ENCODE assay signal across 9 cellular contexts in the genomic region with DNA sequence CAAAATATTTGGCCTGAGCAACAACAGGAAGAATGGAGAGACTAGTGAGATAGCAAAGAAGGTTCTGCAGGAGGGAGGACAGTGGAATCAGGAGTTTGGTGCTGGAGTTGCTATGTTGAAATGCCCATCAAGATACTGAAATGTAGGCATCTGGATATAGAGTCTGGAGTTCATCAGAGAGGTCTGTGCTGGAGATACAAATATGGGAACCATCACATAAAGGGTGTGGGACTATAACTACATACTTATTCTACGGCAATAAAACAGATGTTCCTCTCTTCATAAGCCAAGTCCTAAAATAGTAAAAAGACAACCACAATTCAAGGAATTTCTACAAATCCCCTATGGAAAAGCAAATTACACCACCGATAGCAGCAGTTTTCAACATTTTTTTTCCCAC. TPM values are rescaled to one million over a fixed set of nuclear protein-coding genes. Genes with fewer than 3 reads are reported as not detected.
DNase-seq lines count a peak whose midpoint lies in the region; ATAC-seq and TF ChIP-seq lines count a peak whose summit lies in the region.
"Had no signal": no experiment of that assay in that cellular context is flagged by ENCODE, and none has a peak within 500 bp of the region (broad histone marks: within the 10 kb centered on the region; RNA-seq: fewer than 3 reads in every experiment).

No MANE protein-coding gene starts in this region.

- TF ChIP-seq POLR2A in upper lobe of left lung (IDR thresholded peaks at IDR 0.05) = no peak

- 49 to 61% methylated on average over 2 of the region's 2 CpGs for WGBS in upper lobe of left lung, 2 donors

- peaks cover 19% of the 10 kb centered on the region for H3K36me3 Mint-ChIP-seq in activated T-helper 2 cell treated with anti-CD3 and anti-CD28 coated beads, Interferon-gamma antibody, Interleukin-2, Interleukin-4, amounts not matched to agents 10 μg/mL and 5 μg/mL and 100 μg/mL, durations not matched to agents 14 hours and 24 hours and 36 hours (ENCODE audit: low read depth)
- peaks cover 0 to 4% (median 0%) of the 10 kb centered on the region in 3 donors for H3K36me3 Mint-ChIP-seq in immature natural killer cell

- peaks cover 42% of the 10 kb centered on the region for H3K4me1 Mint-ChIP-seq in activated T-helper 2 cell treated with anti-CD3 and anti-CD28 coated beads, Interferon-gamma antibody, Interleukin-2, Interleukin-4, amounts not matched to agents 10 μg/mL and 5 μg/mL and 100 μg/mL, durations not matched to agents 14 hours and 24 hours and 36 hours (ENCODE audit: low read depth)
- peaks cover 58 to 73% of the 10 kb centered on the region in 2 donors for H3K4me1 Mint-ChIP-seq in immature natural killer cell

- TF ChIP-seq CTCF in left ventricle myocardium inferior (IDR thresholded peaks at IDR 0.05; ENCODE audit: borderline replicate concordance) = no peak
- no peak for TF ChIP-seq CTCF in upper lobe of right lung (IDR thresholded peaks at IDR 0.05)
- TF ChIP-seq CTCF in upper lobe of left lung (IDR thresholded peaks at IDR 0.05) = no peak

- H3K4me1 ChIP-seq in left ventricle myocardium inferior (peaks cover 37% of the 10 kb centered on the region), upper lobe of right lung (peaks cover 7% of the 10 kb centered on the region), upper lobe of left lung (peaks cover 3 to 42% (median 6%) of the 10 kb centered on the region in 4 donors)

- no peak for TF ChIP-seq EP300 in upper lobe of left lung (IDR thresholded peaks at IDR 0.05)

- no peaks in the 10 kb centered on the region for H3K27me3 Mint-ChIP-seq in activated T-helper 2 cell treated with anti-CD3 and anti-CD28 coated beads, Interferon-gamma antibody, Interleukin-2, Interleukin-4, amounts not matched to agents 10 μg/mL and 5 μg/mL and 100 μg/mL, durations not matched to agents 14 hours and 24 hours and 36 hours (ENCODE audit: low read depth)
- peaks cover 10 to 15% (median 14%) of the 10 kb centered on the region in 3 donors for H3K27me3 Mint-ChIP-seq in immature natural killer cell (ENCODE audit: low read depth in 3 of 3)

- H3K36me3 ChIP-seq in left ventricle myocardium inferior = no peaks in the 10 kb centered on the region
- H3K36me3 ChIP-seq in upper lobe of right lung = no peaks in the 10 kb centered on the region
- no peaks in the 10 kb centered on the region for H3K36me3 ChIP-seq in upper lobe of left lung

- H3K4me3 ChIP-seq in left ventricle myocardium inferior (peak overlapping the region; percentile 83), upper lobe of right lung (peak overlapping the region; percentile 60), upper lobe of left lung (peak overlapping the region in 1 of 4 donors; percentile 83)

- H3K4me3 Mint-ChIP-seq in activated T-helper 2 cell treated with anti-CD3 and anti-CD28 coated beads, Interferon-gamma antibody, Interleukin-2, Interleukin-4, amounts not matched to agents 10 μg/mL and 5 μg/mL and 100 μg/mL, durations not matched to agents 14 hours and 24 hours and 36 hours (ENCODE audit: low read depth) = peak overlapping the region; percentile 81
- H3K4me3 Mint-ChIP-seq in immature natural killer cell = peak overlapping the region; percentile 87 to 94 (median 89)

- H3K9me3 ChIP-seq in left ventricle myocardium inferior (replicated peaks) = no peaks in the 10 kb centered on the region
- no peaks in the 10 kb centered on the region for H3K9me3 ChIP-seq in upper lobe of right lung
- H3K9me3 ChIP-seq in upper lobe of left lung = no peaks in the 10 kb centered on the region

- peak overlapping the region; percentile 63 for H3K27ac Mint-ChIP-seq in activated T-helper 2 cell treated with anti-CD3 and anti-CD28 coated beads, Interferon-gamma antibody, Interleukin-2, Interleukin-4, amounts not matched to agents 10 μg/mL and 5 μg/mL and 100 μg/mL, durations not matched to agents 14 hours and 24 hours and 36 hours
- peak overlapping the region; percentile 79 to 97 (median 94) for H3K27ac Mint-ChIP-seq in immature natural killer cell

- H3K27me3 ChIP-seq in left ventricle myocardium inferior (ENCODE audit: low read depth) (no peaks in the 10 kb centered on the region), upper lobe of right lung (no peaks in the 10 kb centered on the region), upper lobe of left lung (no peaks in the 10 kb centered on the region)

- H3K27ac ChIP-seq in left ventricle myocardium inferior (replicated peaks) (peak overlapping the region; percentile 97), upper lobe of right lung (no peak overlapping the region), upper lobe of left lung (no peak overlapping the region)

- ATAC-seq in Right ventricle myocardium inferior (no peak), upper lobe of right lung (no peak), upper lobe of left lung (ENCODE audit: low FRiP score in 2 of 2) (no peak), HG03571 (IDR thresholded peaks at IDR 0.05; ENCODE audit: unreplicated experiment) (no peak)

- no peaks in the 10 kb centered on the region for H3K9me3 Mint-ChIP-seq in activated T-helper 2 cell treated with anti-CD3 and anti-CD28 coated beads, Interferon-gamma antibody, Interleukin-2, Interleukin-4, amounts not matched to agents 10 μg/mL and 5 μg/mL and 100 μg/mL, durations not matched to agents 14 hours and 24 hours and 36 hours
- no peaks in the 10 kb centered on the region for H3K9me3 Mint-ChIP-seq in immature natural killer cell

- no peak for DNase-seq in left ventricle myocardium inferior
- DNase-seq in Right ventricle myocardium inferior (ENCODE audit: missing footprints) = no peak
- no peak for DNase-seq in activated T-helper 2 cell treated with anti-CD3 and anti-CD28 coated beads, Interferon-gamma antibody, Interleukin-2, Interleukin-4, amounts not matched to agents 10 μg/mL and 5 μg/mL and 100 μg/mL, durations not matched to agents 14 hours and 24 hours and 36 hours (ENCODE audit: low spot score)
- no peak for DNase-seq in immature natural killer cell
- no peak for DNase-seq in upper lobe of right lung
- no peak for DNase-seq in upper lobe of left lung
- DNase-seq in amniotic stem cell (lab: John Stamatoyannopoulos, UW) = no peak
- DNase-seq: NCI-H1048 had no signal

- intact Hi-C loops in left ventricle myocardium inferior (cut with micrococcal nuclease) = no loop called here
- intact Hi-C loops in Right ventricle myocardium inferior (cut with DNase I) = loop anchor here (10.0 kb wide), 1 partner anchor 79 kb away; no protein-coding TSS in a partner anchor
- intact Hi-C loops in activated T-helper 2 cell treated with anti-CD3 and anti-CD28 coated beads, Interferon-gamma antibody, Interleukin-2, Interleukin-4, amounts not matched to agents 10 μg/mL and 5 μg/mL and 100 μg/mL, durations not matched to agents 14 hours and 24 hours and 36 hours (cut with micrococcal nuclease) = loop anchor here (1.0 to 10.0 kb wide), 4 partner anchors 87 to 601 kb away; a partner anchor contains a TSS
- intact Hi-C loops in upper lobe of right lung (cut with DNase I) = no loop called here

RNA-seq across cellular contexts. Expression of a gene that starts 1.7 kb away (rescaled TPM):
- total RNA-seq in left ventricle myocardium inferior = 30.7 TPM
- 26.3 TPM for total RNA-seq in Right ventricle myocardium inferior
- total RNA-seq in activated T-helper 2 cell treated with anti-CD3 and anti-CD28 coated beads, Interferon-gamma antibody, Interleukin-2, Interleukin-4, amounts not matched to agents 10 μg/mL and 5 μg/mL and 100 μg/mL, durations not matched to agents 14 hours and 24 hours and 36 hours = 37.8 and 44.7 TPM in 2 replicates
- polyA plus RNA-seq in immature natural killer cell = 10 to 100 TPM in 1 of 3 donors, 1 to 10 TPM in 2; 5.1 to 15.9 (median 7.1) TPM
- 35.2 TPM for total RNA-seq in upper lobe of right lung
- 10 to 100 TPM; 20.4 to 49.2 (median 37.8) TPM for total RNA-seq in upper lobe of left lung

Comparison
In these comparisons a context has a peak if more than half of its experiments do, and no peak if none do; other contexts are left out.
1. intact Hi-C loops: an anchor here in Right ventricle myocardium inferior (10.0 kb wide) and activated T-helper 2 cell treated with anti-CD3 and anti-CD28 coated beads, Interferon-gamma antibody, Interleukin-2, Interleukin-4, amounts not matched to agents 10 μg/mL and 5 μg/mL and 100 μg/mL, durations not matched to agents 14 hours and 24 hours and 36 hours (1.0 to 10.0 kb wide); none called in left ventricle myocardium inferior and upper lobe of right lung.